ENCODE assay signal across 13 cellular contexts in the genomic region with DNA sequence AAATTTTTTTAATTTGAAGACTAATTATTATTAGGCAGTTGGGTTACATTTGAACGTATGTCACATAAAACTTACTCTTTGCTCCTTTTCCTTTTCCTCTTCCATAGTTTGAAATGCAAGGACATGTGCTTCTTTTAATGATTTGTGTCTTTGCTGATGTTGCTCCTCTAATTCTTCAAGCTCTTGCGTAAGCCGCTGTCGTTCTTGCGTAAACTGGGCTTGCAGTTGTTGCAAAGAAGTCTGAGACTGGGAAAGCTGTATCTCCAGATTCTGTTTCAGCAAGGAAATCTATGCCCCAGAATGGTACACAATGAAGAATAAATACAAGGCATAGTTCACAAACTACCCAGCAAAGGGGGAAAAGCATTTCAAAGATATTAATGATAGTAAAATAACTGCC. TPM values are rescaled to one million over a fixed set of nuclear protein-coding genes. Genes with fewer than 3 reads are reported as not detected.
DNase-seq lines count a peak whose midpoint lies in the region; ATAC-seq and TF ChIP-seq lines count a peak whose summit lies in the region.
"Had no signal": no experiment of that assay in that cellular context is flagged by ENCODE, and none has a peak within 500 bp of the region (broad histone marks: within the 10 kb centered on the region; RNA-seq: fewer than 3 reads in every experiment).

No MANE protein-coding gene starts in this region.

- TF ChIP-seq CTCF in heart left ventricle (IDR thresholded peaks at IDR 0.05): no peak
- no peak for TF ChIP-seq CTCF in fibroblast of the aortic adventitia (IDR thresholded peaks at IDR 0.05; ENCODE audit: insufficient read depth, low read length)

- H3K36me3 ChIP-seq in heart left ventricle: peaks cover 0 to 5% (median 0%) of the 10 kb centered on the region in 9 donors
- H3K36me3 ChIP-seq: colonic mucosa, esophagus squamous epithelium had no signal

- no peak for TF ChIP-seq POLR2A in heart left ventricle (IDR thresholded peaks at IDR 0.05)

- 90 to 93% (median 93%) methylated on average over 5 of the region's 5 CpGs for WGBS in heart left ventricle, 4 donors

- no peak overlapping the region for H3K27ac ChIP-seq in heart left ventricle
- H3K27ac ChIP-seq: colonic mucosa, esophagus squamous epithelium had no signal

- H3K27me3 ChIP-seq in heart left ventricle: no peaks in the 10 kb centered on the region
- H3K27me3 ChIP-seq: colonic mucosa, esophagus squamous epithelium had no signal

- H3K9me3 ChIP-seq in heart left ventricle: no peaks in the 10 kb centered on the region
- H3K9me3 ChIP-seq: colonic mucosa, esophagus squamous epithelium had no signal

- intact Hi-C loops in Right ventricle myocardium superior (cut with DNase I): no loop called here
- intact Hi-C loops in heart left ventricle (cut with DNase I): no loop called here

- H3K4me1 ChIP-seq in heart left ventricle: no peaks in the 10 kb centered on the region
- H3K4me1 ChIP-seq: colonic mucosa had no signal

- peak; percentile 61 for DNase-seq in Right ventricle myocardium superior
- no peak for DNase-seq in heart left ventricle
- DNase-seq in RPMI7951 (ENCODE audit: low read depth): peak; percentile 9
- peak; percentile 33 for DNase-seq in fibroblast of the aortic adventitia (ENCODE audit: low read depth)
- peak; percentile 13 for DNase-seq in stromal cell of bone marrow (ENCODE audit: low read depth)
- DNase-seq in NCI-H69 (lab: John Stamatoyannopoulos, UW): no peak
- DNase-seq in NCI-H2081 (lab: John Stamatoyannopoulos, UW): no peak
- no peak for DNase-seq in cerebellum (ENCODE audit: low spot score)
- DNase-seq: activated naive CD8-positive, alpha-beta T cell treated with anti-CD3 and anti-CD28 coated beads, Interleukin-2, amount 10 ng/mL, durations not matched to agents 7 days and 5 days; colonic mucosa; esophagus squamous epithelium; NCI-H1436; stimulated activated CD4-positive, alpha-beta T cell treated with anti-CD3 and anti-CD28 coated beads, Interleukin-2, amount 100 ng/mL, for 24 hours had no signal

- ATAC-seq in Right ventricle myocardium superior (ENCODE audit: poor library complexity) (no peak), heart left ventricle (no peak)

- H3K4me3 ChIP-seq in heart left ventricle: no peak overlapping the region
- H3K4me3 ChIP-seq in fibroblast of the aortic adventitia (ENCODE audit: low read depth, low read length): no peak overlapping the region
- H3K4me3 ChIP-seq: colonic mucosa, esophagus squamous epithelium had no signal

RNA-seq across cellular contexts. Expression of a gene that starts 45.1 kb away (rescaled TPM):
- total RNA-seq in Right ventricle myocardium superior: 4.8 TPM
- total RNA-seq in heart left ventricle: 1 to 10 TPM; 2.2 to 8.5 (median 4.9) TPM
- 1 to 10 TPM; 2.1 to 3.6 TPM for polyA plus RNA-seq in heart left ventricle
- total RNA-seq in RPMI7951 (2014; rRNA removed; shearing (Covaris generic)): 7.0 and 8.7 TPM in 2 replicates
- total RNA-seq in fibroblast of the aortic adventitia (ENCODE audit: low replicate concordance): 11.2 and 11.4 TPM in 2 replicates
- 14.2 TPM for total RNA-seq in cerebellum

Comparison
In these comparisons a context has a peak if more than half of its experiments do, and no peak if none do; other contexts are left out.
1. DNase-seq: peak in Right ventricle myocardium superior (single experiment), RPMI7951 (single experiment), fibroblast of the aortic adventitia (single experiment) and stromal cell of bone marrow (single experiment); none in heart left ventricle (0 of 5), NCI-H69 (single experiment), NCI-H2081 (0 of 2) and cerebellum (single experiment).